Comparison of ENCODE assay signal across 29 cellular contexts in genomic region chr5:150261231-150261630, GRCh38. TPM values are rescaled to one million over a fixed set of nuclear protein-coding genes. Genes with fewer than 3 reads are reported as not detected.
A peak's percentile ranks its signal among the peaks of the same experiment; 100 is the strongest.
DNase-seq lines count a peak whose midpoint lies in the region; ATAC-seq, FAIRE-seq and TF ChIP-seq lines count a peak whose summit lies in the region.
"Had no signal": no experiment of that assay in that cellular context is flagged by ENCODE, and none has a peak within 500 bp of the region (broad histone marks: within the 10 kb centered on the region; RNA-seq: fewer than 3 reads in every experiment).

No MANE protein-coding gene starts in this region.

- no peak overlapping the region for H2AFZ ChIP-seq in GM23248
- H2AFZ ChIP-seq: neural progenitor cell had no signal

- TF ChIP-seq CTCF in ovary (IDR thresholded peaks at IDR 0.05): no peak
- TF ChIP-seq CTCF in CD14-positive monocyte (IDR thresholded peaks at IDR 0.05): no peak

- FAIRE-seq in RCC 7860 (lab: Jason Lieb, UNC): no peak
- FAIRE-seq: kidney had no signal

- no peaks in the 10 kb centered on the region for H3K9me2 ChIP-seq in GM23248 (ENCODE audit: insufficient read depth)

- H3K9ac ChIP-seq in GM23248: no peak overlapping the region
- H3K9ac ChIP-seq: neural progenitor cell had no signal

- ATAC-seq in GM18517 (IDR thresholded peaks at IDR 0.05; ENCODE audit: unreplicated experiment): no peak
- ATAC-seq: activated CD4-positive, alpha-beta T cell treated with anti-CD3 and anti-CD28 coated beads for 36 hours; gastroesophageal sphincter; T-helper 17 cell had no signal

- peaks cover 22% of the 10 kb centered on the region for H3K4me1 Mint-ChIP-seq in CD14-positive monocyte
- H3K4me1 Mint-ChIP-seq: activated CD4-positive, alpha-beta T cell treated with anti-CD3 and anti-CD28 coated beads for 36 hours; T-helper 17 cell had no signal

- intact Hi-C loops in ovary (cut with DNase I) (no loop called here), CD14-positive monocyte (cut with micrococcal nuclease) (no loop called here)

- no peaks in the 10 kb centered on the region for H4K20me1 ChIP-seq in GM23248 (ENCODE audit: insufficient read depth)

- H3K4me1 ChIP-seq in GM23248 (ENCODE audit: insufficient read depth) (peaks cover 16% of the 10 kb centered on the region), ovary (ENCODE audit: insufficient read depth) (peaks cover 10% of the 10 kb centered on the region)
- H3K4me1 ChIP-seq: colonic mucosa had no signal

- no peaks in the 10 kb centered on the region for H3K36me3 ChIP-seq in GM23248 (ENCODE audit: low read depth)
- H3K36me3 ChIP-seq in ovary: no peaks in the 10 kb centered on the region
- H3K36me3 ChIP-seq: breast epithelium, colonic mucosa, gastroesophageal sphincter, neural progenitor cell had no signal

- H3K4me2 ChIP-seq in GM23248 (ENCODE audit: unreplicated experiment): no peak overlapping the region
- H3K4me2 ChIP-seq: neural progenitor cell had no signal

- H3K9me3 ChIP-seq in GM23248 (ENCODE audit: low read depth) (no peaks in the 10 kb centered on the region), ovary (no peaks in the 10 kb centered on the region)
- H3K9me3 ChIP-seq: breast epithelium, colonic mucosa, gastroesophageal sphincter had no signal

- H3K27me3 Mint-ChIP-seq in CD14-positive monocyte (ENCODE audit: low read depth in 3 of 3): peaks cover 3 to 8% (median 5%) of the 10 kb centered on the region in 3 donors
- H3K27me3 Mint-ChIP-seq: activated T-cell treated with anti-CD3 and anti-CD28 coated beads, Interleukin-2, amount 50 U/mL, for 24 hours; type B pancreatic cell had no signal

- H3K27ac ChIP-seq in GM23248 (no peak overlapping the region), ovary (no peak overlapping the region)
- H3K27ac ChIP-seq: breast epithelium, C4-2B, colonic mucosa, gastroesophageal sphincter, neural progenitor cell had no signal

- no peaks in the 10 kb centered on the region for H3K27me3 ChIP-seq in GM23248 (replicated peaks; ENCODE audit: insufficient read depth)
- no peaks in the 10 kb centered on the region for H3K27me3 ChIP-seq in ovary
- H3K27me3 ChIP-seq: breast epithelium, colonic mucosa, gastroesophageal sphincter, neural progenitor cell had no signal

- H3F3A ChIP-seq in GM23248 (ENCODE audit: insufficient read depth): peaks cover 14% of the 10 kb centered on the region; the same call in 1 of the 2 replicates

- no peak overlapping the region for H3K27ac Mint-ChIP-seq in CD14-positive monocyte
- H3K27ac Mint-ChIP-seq: activated CD4-positive, alpha-beta T cell treated with anti-CD3 and anti-CD28 coated beads for 36 hours; activated T-cell treated with anti-CD3 and anti-CD28 coated beads, Interleukin-2, amount 50 U/mL, for 24 hours; progenitor cell of endocrine pancreas; T-helper 17 cell; type B pancreatic cell had no signal

- H3K9me3 Mint-ChIP-seq in CD14-positive monocyte: no peaks in the 10 kb centered on the region
- H3K9me3 Mint-ChIP-seq: activated T-cell treated with anti-CD3 and anti-CD28 coated beads, Interleukin-2, amount 50 U/mL, for 24 hours; neural progenitor cell; type B pancreatic cell had no signal

- no peak for TF ChIP-seq EP300 in ovary (IDR thresholded peaks at IDR 0.05)

- DNase-seq in ACHN (peak; percentile 2), GM23248 (peak; percentile 40), RCC 7860 (ENCODE audit: low spot score) (peak; percentile 34), glomerular visceral epithelial cell (ENCODE audit: extremely low spot score) (peak; percentile 23), ovary (no peak), NCI-H187 treated with DMSO at 0.1 percent for 48 hours (lab: John Stamatoyannopoulos, UW) (no peak), CD14-positive monocyte (ENCODE audit: low spot score) (no peak)
- DNase-seq: activated CD4-positive, alpha-beta T cell treated with anti-CD3 and anti-CD28 coated beads for 36 hours; activated CD8-positive, alpha-beta memory T cell treated with anti-CD3 and anti-CD28 coated beads for 24 hours; activated T-cell treated with anti-CD3 and anti-CD28 coated beads, Interleukin-2, amount 50 U/mL, for 24 hours; colonic mucosa; effector memory CD4-positive, alpha-beta T cell; erythroblast; Karpas-422; kidney; NCI-H1694 treated with DMSO at 0.1 percent for 48 hours; NCI-H526; RPMI8226; T-helper 17 cell had no signal

- no peak overlapping the region for H3K4me3 ChIP-seq in GM23248
- no peak overlapping the region for H3K4me3 ChIP-seq in ovary
- H3K4me3 ChIP-seq: breast epithelium, colonic mucosa, gastroesophageal sphincter, neural progenitor cell had no signal

- no peaks in the 10 kb centered on the region for H3K79me2 ChIP-seq in GM23248 (ENCODE audit: insufficient read depth)

- in situ Hi-C loops in ACHN (cut with HindIII; ENCODE audit: low pct_ligation_motif_present, low pct_unique_long_range_greater_than_20kb, low sequenced_read_pairs) (no loop called here), GM23248 (cut with MboI) (no loop called here)

- no peak for TF ChIP-seq POLR2A in ovary (IDR thresholded peaks at IDR 0.05)

- no peaks in the 10 kb centered on the region for H3K36me3 Mint-ChIP-seq in CD14-positive monocyte
- H3K36me3 Mint-ChIP-seq: neural progenitor cell, type B pancreatic cell had no signal

- WGBS in GM23248 (ENCODE audit: low coverage in 1 of 2, low lambda C conversion rate in 2 of 2, missing lambda C conversion rate in 2 of 2), 2 experiments: 34 to 37% methylated on average over 8 of the region's 8 CpGs
- 72 to 75% (median 73%) methylated on average over 8 of the region's 8 CpGs for WGBS in ovary, 3 donors

- H3K4me3 Mint-ChIP-seq in CD14-positive monocyte: no peak overlapping the region
- H3K4me3 Mint-ChIP-seq: activated CD4-positive, alpha-beta T cell treated with anti-CD3 and anti-CD28 coated beads for 36 hours; activated T-cell treated with anti-CD3 and anti-CD28 coated beads, Interleukin-2, amount 50 U/mL, for 24 hours; neural progenitor cell; T-helper 17 cell; type B pancreatic cell had no signal

RNA-seq across cellular contexts. Expression of gene CAMK2A, which starts 28.3 kb away (rescaled TPM):
- 0.43 and 0.51 TPM in 2 replicates for total RNA-seq in GM23248 (2014; rRNA removed; shearing (Covaris generic))
- polyA plus RNA-seq in GM23248 (2016; fragmentation: Nextera tagmentation; extraction: Ambion mirVana): not detected in 2 replicates
- total RNA-seq in ovary: 1 to 10 TPM in 3 of 7 donors, under 1 TPM in 4; 0.12 to 1.3 (median 0.62) TPM
- 1 to 10 TPM in 1 of 2 donors, under 1 TPM in 1; 0.15 to 1.2 TPM for polyA plus RNA-seq in ovary
- not detected for polyA plus RNA-seq in CD14-positive monocyte
- total RNA-seq: activated CD4-positive, alpha-beta T cell treated with anti-CD3 and anti-CD28 coated beads for 36 hours; lung microvascular endothelial cell; progenitor cell of endocrine pancreas; SK-MEL-5; subcutaneous adipose tissue; T-helper 17 cell had no signal

RNA-seq across cellular contexts. Expression of gene ARSI, which starts 41.5 kb away (rescaled TPM):
- 4.2 and 4.3 TPM in 2 replicates for total RNA-seq in GM23248 (2014; rRNA removed; shearing (Covaris generic))
- polyA plus RNA-seq in GM23248 (2016; fragmentation: Nextera tagmentation; extraction: Ambion mirVana) (0.72 and 1.0 TPM in 2 replicates), ovary (under 1 TPM; 0.35 to 0.63 TPM), CD14-positive monocyte (not detected)
- 1 to 10 TPM in 4 of 7 donors, under 1 TPM in 3; 0.15 to 1.4 (median 1.1) TPM for total RNA-seq in ovary
- total RNA-seq: activated CD4-positive, alpha-beta T cell treated with anti-CD3 and anti-CD28 coated beads for 36 hours; lung microvascular endothelial cell; progenitor cell of endocrine pancreas; SK-MEL-5; T-helper 17 cell had no signal

Comparison
In these comparisons a context has a peak if more than half of its experiments do, and no peak if none do; other contexts are left out.
1. DNase-seq: peak in ACHN (single experiment), GM23248 (single experiment), RCC 7860 (single experiment) and glomerular visceral epithelial cell (single experiment); none in ovary (0 of 5), NCI-H187 treated with DMSO at 0.1 percent for 48 hours (single experiment) and CD14-positive monocyte (single experiment).